In genomic region chr15:40307421-40308165, GRCh38 we compare ENCODE assay signal across 8 cellular contexts. TPM values are rescaled to one million over a fixed set of nuclear protein-coding genes. Genes with fewer than 3 reads are reported as not detected.
DNase-seq lines count a peak whose midpoint lies in the region; ATAC-seq and TF ChIP-seq lines count a peak whose summit lies in the region.

A gene with protein sequence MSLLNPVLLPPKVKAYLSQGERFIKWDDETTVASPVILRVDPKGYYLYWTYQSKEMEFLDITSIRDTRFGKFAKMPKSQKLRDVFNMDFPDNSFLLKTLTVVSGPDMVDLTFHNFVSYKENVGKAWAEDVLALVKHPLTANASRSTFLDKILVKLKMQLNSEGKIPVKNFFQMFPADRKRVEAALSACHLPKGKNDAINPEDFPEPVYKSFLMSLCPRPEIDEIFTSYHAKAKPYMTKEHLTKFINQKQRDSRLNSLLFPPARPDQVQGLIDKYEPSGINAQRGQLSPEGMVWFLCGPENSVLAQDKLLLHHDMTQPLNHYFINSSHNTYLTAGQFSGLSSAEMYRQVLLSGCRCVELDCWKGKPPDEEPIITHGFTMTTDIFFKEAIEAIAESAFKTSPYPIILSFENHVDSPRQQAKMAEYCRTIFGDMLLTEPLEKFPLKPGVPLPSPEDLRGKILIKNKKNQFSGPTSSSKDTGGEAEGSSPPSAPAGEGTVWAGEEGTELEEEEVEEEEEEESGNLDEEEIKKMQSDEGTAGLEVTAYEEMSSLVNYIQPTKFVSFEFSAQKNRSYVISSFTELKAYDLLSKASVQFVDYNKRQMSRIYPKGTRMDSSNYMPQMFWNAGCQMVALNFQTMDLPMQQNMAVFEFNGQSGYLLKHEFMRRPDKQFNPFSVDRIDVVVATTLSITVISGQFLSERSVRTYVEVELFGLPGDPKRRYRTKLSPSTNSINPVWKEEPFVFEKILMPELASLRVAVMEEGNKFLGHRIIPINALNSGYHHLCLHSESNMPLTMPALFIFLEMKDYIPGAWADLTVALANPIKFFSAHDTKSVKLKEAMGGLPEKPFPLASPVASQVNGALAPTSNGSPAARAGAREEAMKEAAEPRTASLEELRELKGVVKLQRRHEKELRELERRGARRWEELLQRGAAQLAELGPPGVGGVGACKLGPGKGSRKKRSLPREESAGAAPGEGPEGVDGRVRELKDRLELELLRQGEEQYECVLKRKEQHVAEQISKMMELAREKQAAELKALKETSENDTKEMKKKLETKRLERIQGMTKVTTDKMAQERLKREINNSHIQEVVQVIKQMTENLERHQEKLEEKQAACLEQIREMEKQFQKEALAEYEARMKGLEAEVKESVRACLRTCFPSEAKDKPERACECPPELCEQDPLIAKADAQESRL (minus strand): TSS chr15:40307935. CDS start chr15:40307672, 263 bp downstream.

- peaks cover 30% of the 10 kb centered on the region for H3K4me1 Mint-ChIP-seq in activated CD8-positive, alpha-beta memory T cell treated with anti-CD3 and anti-CD28 coated beads, Interleukin-2, amount 10 ng/mL, durations not matched to agents 7 days and 5 days

- TF ChIP-seq CTCF in fibroblast of pulmonary artery (IDR thresholded peaks at IDR 0.05; ENCODE audit: low read length, missing control alignments) (peak; percentile 27), retinal pigment epithelial cell (conservative IDR thresholded peaks at IDR 0.05; ENCODE audit: low read depth, low read length) (peak; percentile 52)

- H3K4me3 Mint-ChIP-seq in activated CD8-positive, alpha-beta memory T cell treated with anti-CD3 and anti-CD28 coated beads, Interleukin-2, amount 10 ng/mL, durations not matched to agents 7 days and 5 days = peak within 1 kb of the TSS; percentile 91

- H3K36me3 Mint-ChIP-seq in activated CD8-positive, alpha-beta memory T cell treated with anti-CD3 and anti-CD28 coated beads, Interleukin-2, amount 10 ng/mL, durations not matched to agents 7 days and 5 days = peaks cover 5% of the 10 kb centered on the region

- CTCF ChIA-PET in activated CD8-positive, alpha-beta memory T cell treated with anti-CD3 and anti-CD28 coated beads, Interleukin-2, amount 10 ng/mL, durations not matched to agents 7 days and 5 days (lab: Charles Lee) = interaction anchor here (0.7 to 17.8 kb wide), 28 partner anchors 12 to 522 kb away, joined by 3 to 411 read pairs (median 4); partner anchors contain the start of genes ANKRD63, CCDC9B, INAFM2 and IVD

- peak; percentile 76 for DNase-seq in ELF-1 (ENCODE audit: low read depth, low spot score)
- peak; percentile 97 for DNase-seq in NCI-H82 (lab: John Stamatoyannopoulos, UW)
- DNase-seq in activated CD8-positive, alpha-beta memory T cell treated with anti-CD3 and anti-CD28 coated beads, Interleukin-2, amount 10 ng/mL, durations not matched to agents 7 days and 5 days = peak; percentile 81
- DNase-seq in fibroblast of pulmonary artery (ENCODE audit: low read depth) = no peak
- DNase-seq in retinal pigment epithelial cell (ENCODE audit: low read depth) = no peak
- no peak for DNase-seq in AG08396 (ENCODE audit: low spot score)

- H3K4me3 ChIP-seq in fibroblast of pulmonary artery (replicated peaks; ENCODE audit: low read depth, low read length) (no peak within 1 kb of the TSS), retinal pigment epithelial cell (ENCODE audit: low read length) (no peak within 1 kb of the TSS)

- peak; percentile 54 for ATAC-seq in GM21786 (IDR thresholded peaks at IDR 0.05; ENCODE audit: unreplicated experiment)
- peak; percentile 78 for ATAC-seq in activated CD8-positive, alpha-beta memory T cell treated with anti-CD3 and anti-CD28 coated beads, Interleukin-2, amount 10 ng/mL, durations not matched to agents 7 days and 5 days
- ATAC-seq in GM18870 (IDR thresholded peaks at IDR 0.05; ENCODE audit: unreplicated experiment) = no peak

- peak within 1 kb of the TSS; percentile 96 for H3K27ac Mint-ChIP-seq in activated CD8-positive, alpha-beta memory T cell treated with anti-CD3 and anti-CD28 coated beads, Interleukin-2, amount 10 ng/mL, durations not matched to agents 7 days and 5 days

- peaks cover 9% of the 10 kb centered on the region for H3K27me3 Mint-ChIP-seq in activated CD8-positive, alpha-beta memory T cell treated with anti-CD3 and anti-CD28 coated beads, Interleukin-2, amount 10 ng/mL, durations not matched to agents 7 days and 5 days

- H3K9me3 Mint-ChIP-seq in activated CD8-positive, alpha-beta memory T cell treated with anti-CD3 and anti-CD28 coated beads, Interleukin-2, amount 10 ng/mL, durations not matched to agents 7 days and 5 days (ENCODE audit: low read depth) = no peaks in the 10 kb centered on the region

RNA-seq across cellular contexts. Expression of the gene that starts here (rescaled TPM):
- total RNA-seq in activated CD8-positive, alpha-beta memory T cell treated with anti-CD3 and anti-CD28 coated beads, Interleukin-2, amount 10 ng/mL, durations not matched to agents 7 days and 5 days = 100 to 1,000 TPM; 104 to 120 TPM

Comparison
In these comparisons a context has a peak if more than half of its experiments do, and no peak if none do; other contexts are left out.
1. DNase-seq: peak in ELF-1 (single experiment), NCI-H82 (single experiment) and activated CD8-positive, alpha-beta memory T cell treated with anti-CD3 and anti-CD28 coated beads, Interleukin-2, amount 10 ng/mL, durations not matched to agents 7 days and 5 days (single experiment); none in fibroblast of pulmonary artery (single experiment), retinal pigment epithelial cell (single experiment) and AG08396 (single experiment).